Comparison of ENCODE assay signal across 1 cellular context in the genomic region with DNA sequence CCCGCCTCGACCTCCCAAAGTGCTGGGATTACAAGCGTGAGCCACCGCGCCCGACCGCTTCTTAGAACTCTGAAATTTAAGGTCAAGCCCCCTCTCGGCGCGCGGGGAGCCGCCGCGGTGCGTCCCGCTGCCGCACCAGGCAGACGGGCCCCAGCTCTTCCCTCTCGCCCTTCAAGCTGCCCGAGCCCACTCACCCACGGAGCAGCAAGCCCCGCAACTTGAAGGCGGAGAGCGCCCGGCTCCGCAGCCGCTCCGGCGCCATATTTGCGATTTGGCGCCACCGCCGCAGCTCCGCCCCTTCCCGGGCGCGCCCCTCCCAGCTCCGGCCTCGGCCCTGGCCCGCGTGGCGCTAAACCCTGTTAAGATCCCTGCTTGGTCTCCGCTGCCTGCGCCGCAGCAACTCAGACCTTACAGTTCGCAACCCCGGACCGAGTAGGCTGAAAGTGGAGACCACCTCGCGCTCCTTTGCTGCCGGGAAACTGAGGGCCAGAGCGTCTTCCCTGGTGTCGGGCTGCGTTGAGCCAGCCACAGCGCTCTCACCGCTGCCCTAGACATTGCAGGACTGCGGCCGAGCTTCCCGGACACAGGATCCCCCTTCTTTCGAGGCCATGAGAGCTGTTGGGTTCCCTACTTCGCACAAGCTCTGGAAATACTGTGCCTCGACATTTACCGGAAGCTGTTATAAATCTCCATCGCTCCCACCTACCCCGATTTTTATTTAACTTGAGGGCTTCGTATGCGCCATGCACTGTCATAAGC.
TF ChIP-seq lines count a peak whose summit lies in the region.

A gene with protein sequence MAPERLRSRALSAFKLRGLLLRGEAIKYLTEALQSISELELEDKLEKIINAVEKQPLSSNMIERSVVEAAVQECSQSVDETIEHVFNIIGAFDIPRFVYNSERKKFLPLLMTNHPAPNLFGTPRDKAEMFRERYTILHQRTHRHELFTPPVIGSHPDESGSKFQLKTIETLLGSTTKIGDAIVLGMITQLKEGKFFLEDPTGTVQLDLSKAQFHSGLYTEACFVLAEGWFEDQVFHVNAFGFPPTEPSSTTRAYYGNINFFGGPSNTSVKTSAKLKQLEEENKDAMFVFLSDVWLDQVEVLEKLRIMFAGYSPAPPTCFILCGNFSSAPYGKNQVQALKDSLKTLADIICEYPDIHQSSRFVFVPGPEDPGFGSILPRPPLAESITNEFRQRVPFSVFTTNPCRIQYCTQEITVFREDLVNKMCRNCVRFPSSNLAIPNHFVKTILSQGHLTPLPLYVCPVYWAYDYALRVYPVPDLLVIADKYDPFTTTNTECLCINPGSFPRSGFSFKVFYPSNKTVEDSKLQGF (minus strand): TSS at position 273 of the 759 bp plus-strand sequence. CDS start 11 bp downstream, at position 262.

TF ChIP-seq in K562, 482 proteins besides CTCF, POLR2A, EP300 and RAD21 (continued from another document and continues in another):
- TF ChIP-seq LCOR (CRISPR knock-in tag; IDR thresholded peaks at IDR 0.05) = 0 out of 2 replicates have a peak, but pooled peaks have one; percentile 18
- peak; percentile 73; the same call in 1 of the 2 replicates for TF ChIP-seq FOXP1 (CRISPR knock-in tag; IDR thresholded peaks at IDR 0.05)
- TF ChIP-seq, protein P1, sequence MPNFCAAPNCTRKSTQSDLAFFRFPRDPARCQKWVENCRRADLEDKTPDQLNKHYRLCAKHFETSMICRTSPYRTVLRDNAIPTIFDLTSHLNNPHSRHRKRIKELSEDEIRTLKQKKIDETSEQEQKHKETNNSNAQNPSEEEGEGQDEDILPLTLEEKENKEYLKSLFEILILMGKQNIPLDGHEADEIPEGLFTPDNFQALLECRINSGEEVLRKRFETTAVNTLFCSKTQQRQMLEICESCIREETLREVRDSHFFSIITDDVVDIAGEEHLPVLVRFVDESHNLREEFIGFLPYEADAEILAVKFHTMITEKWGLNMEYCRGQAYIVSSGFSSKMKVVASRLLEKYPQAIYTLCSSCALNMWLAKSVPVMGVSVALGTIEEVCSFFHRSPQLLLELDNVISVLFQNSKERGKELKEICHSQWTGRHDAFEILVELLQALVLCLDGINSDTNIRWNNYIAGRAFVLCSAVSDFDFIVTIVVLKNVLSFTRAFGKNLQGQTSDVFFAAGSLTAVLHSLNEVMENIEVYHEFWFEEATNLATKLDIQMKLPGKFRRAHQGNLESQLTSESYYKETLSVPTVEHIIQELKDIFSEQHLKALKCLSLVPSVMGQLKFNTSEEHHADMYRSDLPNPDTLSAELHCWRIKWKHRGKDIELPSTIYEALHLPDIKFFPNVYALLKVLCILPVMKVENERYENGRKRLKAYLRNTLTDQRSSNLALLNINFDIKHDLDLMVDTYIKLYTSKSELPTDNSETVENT (CRISPR knock-in tag; IDR thresholded peaks at IDR 0.05) = no peak; the same call in 1 of the 2 replicates
- no peak for TF ChIP-seq CHD2 (IDR thresholded peaks at IDR 0.05; ENCODE audit: low read depth, low read length)
- TF ChIP-seq FOXM1 (IDR thresholded peaks at IDR 0.05; ENCODE audit: low read depth) = no peak
- peak; percentile 71; the same call in 1 of the 2 replicates for TF ChIP-seq FOXM1 (CRISPR knock-in tag; IDR thresholded peaks at IDR 0.05; ENCODE audit: low read depth)
- no peak for TF ChIP-seq ZNF696 (CRISPR knock-in tag; conservative IDR thresholded peaks at IDR 0.05)
- no peak for TF ChIP-seq NR1H2 (CRISPR knock-in tag; IDR thresholded peaks at IDR 0.05)
- TF ChIP-seq, protein P2, sequence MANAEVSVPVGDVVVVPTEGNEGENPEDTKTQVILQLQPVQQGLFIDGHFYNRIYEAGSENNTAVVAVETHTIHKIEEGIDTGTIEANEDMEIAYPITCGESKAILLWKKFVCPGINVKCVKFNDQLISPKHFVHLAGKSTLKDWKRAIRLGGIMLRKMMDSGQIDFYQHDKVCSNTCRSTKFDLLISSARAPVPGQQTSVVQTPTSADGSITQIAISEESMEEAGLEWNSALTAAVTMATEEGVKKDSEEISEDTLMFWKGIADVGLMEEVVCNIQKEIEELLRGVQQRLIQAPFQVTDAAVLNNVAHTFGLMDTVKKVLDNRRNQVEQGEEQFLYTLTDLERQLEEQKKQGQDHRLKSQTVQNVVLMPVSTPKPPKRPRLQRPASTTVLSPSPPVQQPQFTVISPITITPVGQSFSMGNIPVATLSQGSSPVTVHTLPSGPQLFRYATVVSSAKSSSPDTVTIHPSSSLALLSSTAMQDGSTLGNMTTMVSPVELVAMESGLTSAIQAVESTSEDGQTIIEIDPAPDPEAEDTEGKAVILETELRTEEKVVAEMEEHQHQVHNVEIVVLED (CRISPR knock-in tag; IDR thresholded peaks at IDR 0.05) = no peak; the same call in 1 of the 2 replicates
- peak; percentile 95 for TF ChIP-seq POLR2G (IDR thresholded peaks at IDR 0.05; ENCODE audit: low read depth, low read length)
- 0 out of 2 replicates have a peak, but pooled peaks have one; percentile 8 for TF ChIP-seq ARID1B (IDR thresholded peaks at IDR 0.05)
- no peak for TF ChIP-seq SLC30A9 (CRISPR knock-in tag; IDR thresholded peaks at IDR 0.05)
- TF ChIP-seq, protein P3, sequence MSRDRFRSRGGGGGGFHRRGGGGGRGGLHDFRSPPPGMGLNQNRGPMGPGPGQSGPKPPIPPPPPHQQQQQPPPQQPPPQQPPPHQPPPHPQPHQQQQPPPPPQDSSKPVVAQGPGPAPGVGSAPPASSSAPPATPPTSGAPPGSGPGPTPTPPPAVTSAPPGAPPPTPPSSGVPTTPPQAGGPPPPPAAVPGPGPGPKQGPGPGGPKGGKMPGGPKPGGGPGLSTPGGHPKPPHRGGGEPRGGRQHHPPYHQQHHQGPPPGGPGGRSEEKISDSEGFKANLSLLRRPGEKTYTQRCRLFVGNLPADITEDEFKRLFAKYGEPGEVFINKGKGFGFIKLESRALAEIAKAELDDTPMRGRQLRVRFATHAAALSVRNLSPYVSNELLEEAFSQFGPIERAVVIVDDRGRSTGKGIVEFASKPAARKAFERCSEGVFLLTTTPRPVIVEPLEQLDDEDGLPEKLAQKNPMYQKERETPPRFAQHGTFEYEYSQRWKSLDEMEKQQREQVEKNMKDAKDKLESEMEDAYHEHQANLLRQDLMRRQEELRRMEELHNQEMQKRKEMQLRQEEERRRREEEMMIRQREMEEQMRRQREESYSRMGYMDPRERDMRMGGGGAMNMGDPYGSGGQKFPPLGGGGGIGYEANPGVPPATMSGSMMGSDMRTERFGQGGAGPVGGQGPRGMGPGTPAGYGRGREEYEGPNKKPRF (IDR thresholded peaks at IDR 0.05; ENCODE audit: low read depth, low read length) = no peak
- no peak; the same call in 1 of the 2 replicates for TF ChIP-seq SIN3B (IDR thresholded peaks at IDR 0.05; ENCODE audit: low read depth)
- no peak for TF ChIP-seq FOSL1 (tag; conservative IDR thresholded peaks at IDR 0.05)
- TF ChIP-seq, protein P4, sequence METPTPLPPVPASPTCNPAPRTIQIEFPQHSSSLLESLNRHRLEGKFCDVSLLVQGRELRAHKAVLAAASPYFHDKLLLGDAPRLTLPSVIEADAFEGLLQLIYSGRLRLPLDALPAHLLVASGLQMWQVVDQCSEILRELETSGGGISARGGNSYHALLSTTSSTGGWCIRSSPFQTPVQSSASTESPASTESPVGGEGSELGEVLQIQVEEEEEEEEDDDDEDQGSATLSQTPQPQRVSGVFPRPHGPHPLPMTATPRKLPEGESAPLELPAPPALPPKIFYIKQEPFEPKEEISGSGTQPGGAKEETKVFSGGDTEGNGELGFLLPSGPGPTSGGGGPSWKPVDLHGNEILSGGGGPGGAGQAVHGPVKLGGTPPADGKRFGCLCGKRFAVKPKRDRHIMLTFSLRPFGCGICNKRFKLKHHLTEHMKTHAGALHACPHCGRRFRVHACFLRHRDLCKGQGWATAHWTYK (CRISPR knock-in tag; IDR thresholded peaks at IDR 0.05) = peak; percentile 55; the same call in 1 of the 2 replicates
- no peak for TF ChIP-seq ZNF384 (IDR thresholded peaks at IDR 0.05; ENCODE audit: low read depth, low read length)
- TF ChIP-seq PHF8 (IDR thresholded peaks at IDR 0.05; ENCODE audit: borderline replicate concordance, low read length) = peak; percentile 75; the same call in 1 of the 2 replicates
- peak; percentile 92 for TF ChIP-seq RBBP5 (IDR thresholded peaks at IDR 0.05; ENCODE audit: borderline replicate concordance, insufficient read depth, low read length, poor library complexity, severe bottlenecking)
- TF ChIP-seq L3MBTL2 (IDR thresholded peaks at IDR 0.05) = peak; percentile 98
- no peak for TF ChIP-seq ZNF444 (CRISPR knock-in tag; IDR thresholded peaks at IDR 0.05)
- 0 out of 4 replicates have a peak, but pooled peaks of 1 of the 2 experiments have one; percentile 4 for TF ChIP-seq KDM1A (IDR thresholded peaks at IDR 0.05)
- TF ChIP-seq ZNF778 (CRISPR knock-in tag; IDR thresholded peaks at IDR 0.05) = no peak
- no peak for TF ChIP-seq PTTG1 (tag; IDR thresholded peaks at IDR 0.05; ENCODE audit: low read depth)
- no peak for TF ChIP-seq SMAD3 (CRISPR knock-in tag; conservative IDR thresholded peaks at IDR 0.05)
- TF ChIP-seq, protein P5, sequence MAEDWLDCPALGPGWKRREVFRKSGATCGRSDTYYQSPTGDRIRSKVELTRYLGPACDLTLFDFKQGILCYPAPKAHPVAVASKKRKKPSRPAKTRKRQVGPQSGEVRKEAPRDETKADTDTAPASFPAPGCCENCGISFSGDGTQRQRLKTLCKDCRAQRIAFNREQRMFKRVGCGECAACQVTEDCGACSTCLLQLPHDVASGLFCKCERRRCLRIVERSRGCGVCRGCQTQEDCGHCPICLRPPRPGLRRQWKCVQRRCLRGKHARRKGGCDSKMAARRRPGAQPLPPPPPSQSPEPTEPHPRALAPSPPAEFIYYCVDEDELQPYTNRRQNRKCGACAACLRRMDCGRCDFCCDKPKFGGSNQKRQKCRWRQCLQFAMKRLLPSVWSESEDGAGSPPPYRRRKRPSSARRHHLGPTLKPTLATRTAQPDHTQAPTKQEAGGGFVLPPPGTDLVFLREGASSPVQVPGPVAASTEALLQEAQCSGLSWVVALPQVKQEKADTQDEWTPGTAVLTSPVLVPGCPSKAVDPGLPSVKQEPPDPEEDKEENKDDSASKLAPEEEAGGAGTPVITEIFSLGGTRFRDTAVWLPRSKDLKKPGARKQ (CRISPR knock-in tag; IDR thresholded peaks at IDR 0.05) = peak; percentile 92
- TF ChIP-seq, protein P6, sequence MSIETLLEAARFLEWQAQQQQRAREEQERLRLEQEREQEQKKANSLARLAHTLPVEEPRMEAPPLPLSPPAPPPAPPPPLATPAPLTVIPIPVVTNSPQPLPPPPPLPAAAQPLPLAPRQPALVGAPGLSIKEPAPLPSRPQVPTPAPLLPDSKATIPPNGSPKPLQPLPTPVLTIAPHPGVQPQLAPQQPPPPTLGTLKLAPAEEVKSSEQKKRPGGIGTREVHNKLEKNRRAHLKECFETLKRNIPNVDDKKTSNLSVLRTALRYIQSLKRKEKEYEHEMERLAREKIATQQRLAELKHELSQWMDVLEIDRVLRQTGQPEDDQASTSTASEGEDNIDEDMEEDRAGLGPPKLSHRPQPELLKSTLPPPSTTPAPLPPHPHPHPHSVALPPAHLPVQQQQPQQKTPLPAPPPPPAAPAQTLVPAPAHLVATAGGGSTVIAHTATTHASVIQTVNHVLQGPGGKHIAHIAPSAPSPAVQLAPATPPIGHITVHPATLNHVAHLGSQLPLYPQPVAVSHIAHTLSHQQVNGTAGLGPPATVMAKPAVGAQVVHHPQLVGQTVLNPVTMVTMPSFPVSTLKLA (conservative IDR thresholded peaks at IDR 0.05) = peak in 1 of 2 experiments; percentile 39; a peak in 2 of 4 replicates
- TF ChIP-seq TBP (optimal IDR thresholded peaks at IDR 0.05; ENCODE audit: low read depth, low read length) = peak; percentile 87
- TF ChIP-seq RFX7 (CRISPR knock-in tag; IDR thresholded peaks at IDR 0.05) = no peak
- TF ChIP-seq HDAC3 (IDR thresholded peaks at IDR 0.05; ENCODE audit: borderline replicate concordance, partially characterized antibody) = no peak
